Comparison of ENCODE assay signal across 11 cellular contexts in genomic region chr7:116801092-116801710, GRCh38.
A peak's percentile ranks its signal among the peaks of the same experiment; 100 is the strongest.
DNase-seq lines count a peak whose midpoint lies in the region; ATAC-seq and TF ChIP-seq lines count a peak whose summit lies in the region.
"Had no signal": no experiment of that assay in that cellular context is flagged by ENCODE, and none has a peak within 500 bp of the region (broad histone marks: within the 10 kb centered on the region; RNA-seq: fewer than 3 reads in every experiment).

No MANE protein-coding gene starts in this region.

- H3K9me3 Mint-ChIP-seq in activated CD4-positive, alpha-beta T cell treated with anti-CD3 and anti-CD28 coated beads, Interleukin-2, amount 10 ng/mL, durations not matched to agents 24 days and 14 days, result no peaks in the 10 kb centered on the region
- H3K9me3 Mint-ChIP-seq in activated naive CD4-positive, alpha-beta T cell treated with anti-CD3 and anti-CD28 coated beads for 36 hours, result no peaks in the 10 kb centered on the region
- H3K9me3 Mint-ChIP-seq: central memory CD8-positive, alpha-beta T cell; nephron progenitor cell had no signal

- peak overlapping the region; percentile 79 for H3K27ac ChIP-seq in RWPE2 (ENCODE audit: poor library complexity, severe bottlenecking)
- peak overlapping the region; percentile 90 for H3K27ac ChIP-seq in smooth muscle cell (ENCODE audit: low read depth)

- H3K4me3 Mint-ChIP-seq in activated CD4-positive, alpha-beta T cell treated with anti-CD3 and anti-CD28 coated beads, Interleukin-2, amount 10 ng/mL, durations not matched to agents 24 days and 14 days, result no peak overlapping the region
- no peak overlapping the region for H3K4me3 Mint-ChIP-seq in activated naive CD4-positive, alpha-beta T cell treated with anti-CD3 and anti-CD28 coated beads for 36 hours
- H3K4me3 Mint-ChIP-seq: central memory CD8-positive, alpha-beta T cell; nephron progenitor cell had no signal

- no peaks in the 10 kb centered on the region for H3K36me3 Mint-ChIP-seq in activated CD4-positive, alpha-beta T cell treated with anti-CD3 and anti-CD28 coated beads, Interleukin-2, amount 10 ng/mL, durations not matched to agents 24 days and 14 days (ENCODE audit: low read depth)
- no peaks in the 10 kb centered on the region for H3K36me3 Mint-ChIP-seq in activated naive CD4-positive, alpha-beta T cell treated with anti-CD3 and anti-CD28 coated beads for 36 hours (ENCODE audit: low read depth)

- CTCF ChIA-PET in activated naive CD4-positive, alpha-beta T cell treated with anti-CD3 and anti-CD28 coated beads for 36 hours (lab: Charles Lee), result interaction anchor here (0.7 kb wide), 3 partner anchors 14 to 625 kb away, joined by 3 to 6 read pairs (median 4); no protein-coding TSS in a partner anchor

- no peak for DNase-seq in activated CD4-positive, alpha-beta T cell treated with anti-CD3 and anti-CD28 coated beads, Interleukin-2, amount 10 ng/mL, durations not matched to agents 24 days and 14 days
- DNase-seq in activated CD4-positive, alpha-beta T cell treated with anti-CD3 and anti-CD28 coated beads, Interleukin-2, amount 50 U/mL, for 1 hour, result no peak
- no peak for DNase-seq in RWPE2 (ENCODE audit: low spot score)
- DNase-seq in fibroblast of peridontal ligament (ENCODE audit: extremely low read depth), result peak; percentile 51
- DNase-seq in smooth muscle cell (lab: John Stamatoyannopoulos, UW; ENCODE audit: unreplicated experiment), result no peak
- DNase-seq in activated naive CD4-positive, alpha-beta T cell treated with anti-CD3 and anti-CD28 coated beads for 36 hours, result no peak
- DNase-seq in NCI-H345 treated with DMSO at 0.1 percent for 48 hours (lab: John Stamatoyannopoulos, UW; ENCODE audit: unreplicated experiment), result no peak
- DNase-seq: nephron progenitor cell, thyroid gland had no signal

- H3K4me1 Mint-ChIP-seq in activated CD4-positive, alpha-beta T cell treated with anti-CD3 and anti-CD28 coated beads, Interleukin-2, amount 10 ng/mL, durations not matched to agents 24 days and 14 days, result peaks cover 8% of the 10 kb centered on the region
- H3K4me1 Mint-ChIP-seq in activated naive CD4-positive, alpha-beta T cell treated with anti-CD3 and anti-CD28 coated beads for 36 hours (ENCODE audit: low read depth), result peaks cover 5% of the 10 kb centered on the region

- peak overlapping the region; percentile 65 for H3K9ac ChIP-seq in smooth muscle cell (ENCODE audit: low read depth)

- H3K4me1 ChIP-seq in RWPE2 (ENCODE audit: insufficient read depth, poor library complexity, severe bottlenecking) (peaks cover 36% of the 10 kb centered on the region), smooth muscle cell (ENCODE audit: low read depth) (peaks cover 21% of the 10 kb centered on the region)

- H3K27me3 Mint-ChIP-seq in activated CD4-positive, alpha-beta T cell treated with anti-CD3 and anti-CD28 coated beads, Interleukin-2, amount 10 ng/mL, durations not matched to agents 24 days and 14 days, result peaks cover 16% of the 10 kb centered on the region
- H3K27me3 Mint-ChIP-seq in activated naive CD4-positive, alpha-beta T cell treated with anti-CD3 and anti-CD28 coated beads for 36 hours (ENCODE audit: low read depth), result peaks cover 14% of the 10 kb centered on the region

- peak overlapping the region; percentile 26 for H2AFZ ChIP-seq in smooth muscle cell (ENCODE audit: low read depth)

- no peaks in the 10 kb centered on the region for H4K20me1 ChIP-seq in smooth muscle cell (ENCODE audit: low read depth)

- no peak overlapping the region for H3K4me3 ChIP-seq in RWPE2 (ENCODE audit: severe bottlenecking)
- H3K4me3 ChIP-seq in smooth muscle cell, result peak overlapping the region; percentile 0
- H3K4me3 ChIP-seq: thyroid gland had no signal

- TF ChIP-seq CTCF in RWPE2 (IDR thresholded peaks at IDR 0.05; ENCODE audit: poor library complexity, severe bottlenecking) (no peak), smooth muscle cell (IDR thresholded peaks at IDR 0.05; ENCODE audit: borderline replicate concordance, insufficient read depth, poor library complexity, severe bottlenecking) (no peak)

- WGBS in smooth muscle cell (ENCODE audit: low lambda C conversion rate), result 24% methylated on average over 2 of the region's 2 CpGs

- peak; percentile 95 for ATAC-seq in RWPE2 (ENCODE audit: low read depth)
- ATAC-seq in GM19324 (IDR thresholded peaks at IDR 0.05; ENCODE audit: low FRiP score, unreplicated experiment), result no peak

- peaks cover 9% of the 10 kb centered on the region for H3F3A ChIP-seq in smooth muscle cell (ENCODE audit: low read depth)

- H3K27ac Mint-ChIP-seq in activated CD4-positive, alpha-beta T cell treated with anti-CD3 and anti-CD28 coated beads, Interleukin-2, amount 10 ng/mL, durations not matched to agents 24 days and 14 days, result peak overlapping the region; percentile 42
- H3K27ac Mint-ChIP-seq in activated naive CD4-positive, alpha-beta T cell treated with anti-CD3 and anti-CD28 coated beads for 36 hours, result no peak overlapping the region
- H3K27ac Mint-ChIP-seq: nephron progenitor cell had no signal

- H3K9me3 ChIP-seq in RWPE2 (ENCODE audit: severe bottlenecking) (no peaks in the 10 kb centered on the region), smooth muscle cell (replicated peaks; ENCODE audit: low read depth) (no peaks in the 10 kb centered on the region)
- H3K9me3 ChIP-seq: thyroid gland had no signal

- intact Hi-C loops in activated CD4-positive, alpha-beta T cell treated with anti-CD3 and anti-CD28 coated beads, Interleukin-2, amount 10 ng/mL, durations not matched to agents 24 days and 14 days (cut with micrococcal nuclease), result no loop called here
- intact Hi-C loops in activated naive CD4-positive, alpha-beta T cell treated with anti-CD3 and anti-CD28 coated beads for 36 hours (cut with micrococcal nuclease), result no loop called here

- H3K4me2 ChIP-seq in smooth muscle cell, result peak overlapping the region; percentile 68

- no peaks in the 10 kb centered on the region for H3K79me2 ChIP-seq in smooth muscle cell (ENCODE audit: low read depth)

- H3K27me3 ChIP-seq in RWPE2 (ENCODE audit: insufficient read depth, poor library complexity, severe bottlenecking) (no peaks in the 10 kb centered on the region), smooth muscle cell (ENCODE audit: low read depth) (no peaks in the 10 kb centered on the region)
- H3K27me3 ChIP-seq: thyroid gland had no signal

- peaks cover 19% of the 10 kb centered on the region for H3K36me3 ChIP-seq in RWPE2 (ENCODE audit: low read depth)
- H3K36me3 ChIP-seq in smooth muscle cell (ENCODE audit: low read depth), result no peaks in the 10 kb centered on the region
- H3K36me3 ChIP-seq: thyroid gland had no signal
